Comparison of ENCODE assay signal across 23 cellular contexts in genomic region chr5:51895834-51896233, GRCh38.
"Had no signal": no experiment of that assay in that cellular context is flagged by ENCODE, and none has a peak within 500 bp of the region (broad histone marks: within the 10 kb centered on the region; RNA-seq: fewer than 3 reads in every experiment).

No MANE protein-coding gene starts in this region.

- H3K27ac ChIP-seq: coronary artery, esophagus muscularis mucosa, foreskin keratinocyte, gastroesophageal sphincter, heart right ventricle, neutrophil, pancreas, right lobe of liver, stomach, thyroid gland, vagina had no signal

- DNase-seq: dermis blood vessel endothelial cell; effector memory CD4-positive, alpha-beta T cell; foreskin keratinocyte; heart right ventricle; hypothalamus; immature natural killer cell; natural killer cell; pancreas; right lobe of liver; small intestine; stimulated activated CD4-positive, alpha-beta T cell treated with anti-CD3 and anti-CD28 coated beads, Interleukin-12 subunit alpha, Interleukin-12 subunit beta, amount 100 ng/mL, for 4 hours; stimulated activated CD4-positive, alpha-beta T cell treated with anti-CD3 and anti-CD28 coated beads, Interleukin-2, amount 100 ng/mL, for 24 hours; stimulated activated CD4-positive, alpha-beta T cell treated with anti-CD3 and anti-CD28 coated beads, Interleukin-4, amount 100 ng/mL, for 24 hours; stimulated activated naive CD4-positive, alpha-beta T cell treated with Interleukin-2 at 50 U/mL for 16 hours; stomach; thyroid gland; trophoblast cell had no signal

- H3K9me3 ChIP-seq: esophagus muscularis mucosa, gastroesophageal sphincter, heart right ventricle, neutrophil, pancreas, right lobe of liver, stomach, thyroid gland, vagina had no signal

- H3K4me1 ChIP-seq: esophagus muscularis mucosa, gastroesophageal sphincter, heart right ventricle, pancreas, right lobe of liver, stomach, thyroid gland, vagina had no signal

- H3K4me3 ChIP-seq: coronary artery, esophagus muscularis mucosa, gastroesophageal sphincter, heart right ventricle, lung, pancreas, right lobe of liver, stomach, thyroid gland, vagina had no signal

- H3K36me3 ChIP-seq: esophagus muscularis mucosa, gastroesophageal sphincter, heart right ventricle, neutrophil, pancreas, right lobe of liver, stomach, thyroid gland, vagina had no signal

- H3K27me3 ChIP-seq: esophagus muscularis mucosa, foreskin keratinocyte, gastroesophageal sphincter, heart right ventricle, neutrophil, pancreas, right lobe of liver, stomach, thyroid gland, vagina had no signal
